ENCODE assay signal across 20 cellular contexts in the genomic region with DNA sequence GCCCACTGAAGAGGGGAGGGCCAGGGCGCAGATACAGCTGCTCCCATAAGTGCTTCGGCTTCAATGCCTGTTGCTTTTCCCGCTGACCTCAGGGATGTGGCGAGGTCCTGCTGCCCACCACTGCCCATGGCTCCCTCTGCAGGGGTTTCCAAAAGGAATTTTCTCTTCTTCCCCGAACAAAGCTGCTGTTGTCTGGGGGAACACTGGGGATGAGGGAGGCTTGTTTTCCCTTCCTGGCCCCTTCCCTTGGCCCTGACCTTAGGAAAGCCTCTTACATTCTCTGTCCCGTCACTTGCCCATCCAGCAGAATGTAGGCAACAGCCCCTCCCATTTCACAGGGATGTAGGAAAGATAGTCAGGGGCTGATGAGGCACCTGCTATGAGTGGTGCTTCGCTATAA. TPM values are rescaled to one million over a fixed set of nuclear protein-coding genes. Genes with fewer than 3 reads are reported as not detected.
DNase-seq lines count a peak whose midpoint lies in the region; ATAC-seq and TF ChIP-seq lines count a peak whose summit lies in the region.
"Had no signal": no experiment of that assay in that cellular context is flagged by ENCODE, and none has a peak within 500 bp of the region (broad histone marks: within the 10 kb centered on the region; RNA-seq: fewer than 3 reads in every experiment).

No MANE protein-coding gene starts in this region.

- no peak for ATAC-seq in T-helper 17 cell
- no peak for ATAC-seq in stimulated activated naive CD8-positive, alpha-beta T cell treated with anti-CD3 and anti-CD28 coated beads, Interleukin-15, amount 100 ng/mL, for 72 hours
- ATAC-seq in GM19467 (IDR thresholded peaks at IDR 0.05; ENCODE audit: unreplicated experiment) = no peak
- no peak for ATAC-seq in GM18519 (IDR thresholded peaks at IDR 0.05; ENCODE audit: low FRiP score, unreplicated experiment)
- ATAC-seq: activated CD4-positive, CD25-positive, alpha-beta regulatory T cell treated with anti-CD3 and anti-CD28 coated beads, Interleukin-2, amount 50 U/mL, for 24 hours had no signal

- no peak for DNase-seq in activated CD4-positive, alpha-beta T cell treated with anti-CD3 and anti-CD28 coated beads, Interleukin-2, amount 10 ng/mL, durations not matched to agents 24 days and 14 days
- DNase-seq in activated CD4-positive, alpha-beta T cell treated with anti-CD3 and anti-CD28 coated beads, Interleukin-2, amount 50 U/mL, for 4 hours = no peak
- no peak for DNase-seq in T-helper 17 cell
- DNase-seq in endodermal cell = no peak
- no peak for DNase-seq in stimulated activated naive CD8-positive, alpha-beta T cell treated with anti-CD3 and anti-CD28 coated beads, Interleukin-15, amount 100 ng/mL, for 72 hours
- no peak for DNase-seq in NCI-H146 (lab: John Stamatoyannopoulos, UW)
- DNase-seq: activated T-cell treated with anti-CD3 and anti-CD28 coated beads for 4 hours; adrenal gland; CD4-positive, CD25-positive, alpha-beta regulatory T cell; EL; GOT3; left colon; mucosa of descending colon; stimulated activated CD4-positive, alpha-beta T cell treated with anti-CD3 and anti-CD28 coated beads, Interleukin-4, amount 100 ng/mL, for 24 hours; stimulated activated CD8-positive, alpha-beta memory T cell treated with anti-CD3 and anti-CD28 coated beads, Interleukin-4, amount 100 ng/mL, for 48 hours had no signal

- H3K9ac ChIP-seq in endodermal cell (ENCODE audit: extremely low read depth, low read length, poor library complexity, severe bottlenecking) = no peak overlapping the region

- no peaks in the 10 kb centered on the region for H3K27me3 ChIP-seq in endodermal cell (ENCODE audit: control insufficient read depth, insufficient read depth, low read length, poor library complexity, severe bottlenecking)
- H3K27me3 ChIP-seq: adrenal gland had no signal

- no peak for TF ChIP-seq CTCF in endodermal cell (conservative IDR thresholded peaks at IDR 0.05)

- peak overlapping the region; percentile 5 for H3K27ac ChIP-seq in endodermal cell (ENCODE audit: low read depth, low read length)
- H3K27ac ChIP-seq: adrenal gland, RWPE1 had no signal

- intact Hi-C loops in activated CD4-positive, alpha-beta T cell treated with anti-CD3 and anti-CD28 coated beads, Interleukin-2, amount 10 ng/mL, durations not matched to agents 24 days and 14 days (cut with micrococcal nuclease) = no loop called here

- no peaks in the 10 kb centered on the region for H3K4me1 ChIP-seq in endodermal cell (ENCODE audit: control insufficient read depth, insufficient read depth, low read length)
- H3K4me1 ChIP-seq: adrenal gland had no signal

- H3K9me3 ChIP-seq in T-helper 17 cell (ENCODE audit: control insufficient read depth, low read length, poor library complexity, severe bottlenecking) (no peaks in the 10 kb centered on the region), endodermal cell (ENCODE audit: control insufficient read depth, low read length) (no peaks in the 10 kb centered on the region)
- H3K9me3 ChIP-seq: adrenal gland, mucosa of descending colon had no signal

- WGBS in endodermal cell (ENCODE audit: insufficient coverage in 1 of 2, insufficient read length in 1 of 2), 2 experiments = 89 to 90% methylated on average over 1 to 7 of the region's 7 CpGs

- peaks cover 62% of the 10 kb centered on the region for H3K4me1 Mint-ChIP-seq in activated CD4-positive, alpha-beta T cell treated with anti-CD3 and anti-CD28 coated beads, Interleukin-2, amount 10 ng/mL, durations not matched to agents 24 days and 14 days
- H3K4me1 Mint-ChIP-seq in T-helper 17 cell (peaks cover 46% of the 10 kb centered on the region), endodermal cell (peaks cover 5% of the 10 kb centered on the region)
- peaks cover 98% of the 10 kb centered on the region for H3K4me1 Mint-ChIP-seq in stimulated activated naive CD8-positive, alpha-beta T cell treated with anti-CD3 and anti-CD28 coated beads, Interleukin-15, amount 100 ng/mL, for 72 hours

- H3K27me3 Mint-ChIP-seq in activated CD4-positive, alpha-beta T cell treated with anti-CD3 and anti-CD28 coated beads, Interleukin-2, amount 10 ng/mL, durations not matched to agents 24 days and 14 days = no peaks in the 10 kb centered on the region
- H3K27me3 Mint-ChIP-seq in T-helper 17 cell (no peaks in the 10 kb centered on the region), endodermal cell (ENCODE audit: insufficient read depth) (no peaks in the 10 kb centered on the region)
- no peaks in the 10 kb centered on the region for H3K27me3 Mint-ChIP-seq in stimulated activated naive CD8-positive, alpha-beta T cell treated with anti-CD3 and anti-CD28 coated beads, Interleukin-15, amount 100 ng/mL, for 72 hours
- H3K27me3 Mint-ChIP-seq: CD4-positive, CD25-positive, alpha-beta regulatory T cell; central memory CD8-positive, alpha-beta T cell had no signal

- H3K27ac Mint-ChIP-seq in activated CD4-positive, alpha-beta T cell treated with anti-CD3 and anti-CD28 coated beads, Interleukin-2, amount 10 ng/mL, durations not matched to agents 24 days and 14 days = peak overlapping the region; percentile 88
- H3K27ac Mint-ChIP-seq in T-helper 17 cell = peak overlapping the region; percentile 97
- H3K27ac Mint-ChIP-seq in endodermal cell = no peak overlapping the region
- H3K27ac Mint-ChIP-seq in stimulated activated naive CD8-positive, alpha-beta T cell treated with anti-CD3 and anti-CD28 coated beads, Interleukin-15, amount 100 ng/mL, for 72 hours = peak overlapping the region; percentile 52 to 89

- H3K9me3 Mint-ChIP-seq in activated CD4-positive, alpha-beta T cell treated with anti-CD3 and anti-CD28 coated beads, Interleukin-2, amount 10 ng/mL, durations not matched to agents 24 days and 14 days = no peaks in the 10 kb centered on the region
- H3K9me3 Mint-ChIP-seq in endodermal cell = no peaks in the 10 kb centered on the region
- H3K9me3 Mint-ChIP-seq in stimulated activated naive CD8-positive, alpha-beta T cell treated with anti-CD3 and anti-CD28 coated beads, Interleukin-15, amount 100 ng/mL, for 72 hours = no peaks in the 10 kb centered on the region
- H3K9me3 Mint-ChIP-seq: CD4-positive, CD25-positive, alpha-beta regulatory T cell; central memory CD8-positive, alpha-beta T cell had no signal

- no peaks in the 10 kb centered on the region for H3K36me3 ChIP-seq in endodermal cell (ENCODE audit: control insufficient read depth, insufficient read depth, low read length)
- H3K36me3 ChIP-seq: adrenal gland had no signal

- H3K4me3 Mint-ChIP-seq in activated CD4-positive, alpha-beta T cell treated with anti-CD3 and anti-CD28 coated beads, Interleukin-2, amount 10 ng/mL, durations not matched to agents 24 days and 14 days = no peak overlapping the region
- H3K4me3 Mint-ChIP-seq in T-helper 17 cell = no peak overlapping the region
- no peak overlapping the region for H3K4me3 Mint-ChIP-seq in endodermal cell
- no peak overlapping the region for H3K4me3 Mint-ChIP-seq in stimulated activated naive CD8-positive, alpha-beta T cell treated with anti-CD3 and anti-CD28 coated beads, Interleukin-15, amount 100 ng/mL, for 72 hours
- H3K4me3 Mint-ChIP-seq: CD4-positive, CD25-positive, alpha-beta regulatory T cell; central memory CD8-positive, alpha-beta T cell had no signal

- peaks cover 70% of the 10 kb centered on the region for H3K36me3 Mint-ChIP-seq in activated CD4-positive, alpha-beta T cell treated with anti-CD3 and anti-CD28 coated beads, Interleukin-2, amount 10 ng/mL, durations not matched to agents 24 days and 14 days (ENCODE audit: low read depth)
- H3K36me3 Mint-ChIP-seq in T-helper 17 cell (ENCODE audit: low read depth) (peaks cover 6% of the 10 kb centered on the region), endodermal cell (ENCODE audit: low read depth) (no peaks in the 10 kb centered on the region)

- H3K4me3 ChIP-seq in endodermal cell (ENCODE audit: low read length) = no peak overlapping the region
- H3K4me3 ChIP-seq: adrenal gland, mucosa of descending colon had no signal

RNA-seq across cellular contexts. Expression of a gene that starts 34.8 kb away (rescaled TPM):
- total RNA-seq in activated CD4-positive, alpha-beta T cell treated with anti-CD3 and anti-CD28 coated beads, Interleukin-2, amount 10 ng/mL, durations not matched to agents 24 days and 14 days = 448 and 469 TPM in 2 replicates
- total RNA-seq in T-helper 17 cell = 100 to 1,000 TPM; 112 to 146 TPM
- total RNA-seq in endodermal cell = 1 to 10 TPM; 1.7 to 3.0 TPM
- polyA plus RNA-seq in endodermal cell (2013, experiment 1 of 2) = 19.6 TPM
- polyA plus RNA-seq in endodermal cell (2013, experiment 2 of 2) = 12.6 TPM

Comparison
In these comparisons a context has a peak if more than half of its experiments do, and no peak if none do; other contexts are left out.
1. RNA of a gene that starts 34.8 kb away (total RNA-seq): 448 to 469 TPM in activated CD4-positive, alpha-beta T cell treated with anti-CD3 and anti-CD28 coated beads, Interleukin-2, amount 10 ng/mL, durations not matched to agents 24 days and 14 days and 112 to 146 TPM in T-helper 17 cell; 1.7 to 3.0 TPM in endodermal cell; every median in the first group is over 10 times any median in the second.